ENCODE assay signal across 18 cellular contexts in the genomic region with DNA sequence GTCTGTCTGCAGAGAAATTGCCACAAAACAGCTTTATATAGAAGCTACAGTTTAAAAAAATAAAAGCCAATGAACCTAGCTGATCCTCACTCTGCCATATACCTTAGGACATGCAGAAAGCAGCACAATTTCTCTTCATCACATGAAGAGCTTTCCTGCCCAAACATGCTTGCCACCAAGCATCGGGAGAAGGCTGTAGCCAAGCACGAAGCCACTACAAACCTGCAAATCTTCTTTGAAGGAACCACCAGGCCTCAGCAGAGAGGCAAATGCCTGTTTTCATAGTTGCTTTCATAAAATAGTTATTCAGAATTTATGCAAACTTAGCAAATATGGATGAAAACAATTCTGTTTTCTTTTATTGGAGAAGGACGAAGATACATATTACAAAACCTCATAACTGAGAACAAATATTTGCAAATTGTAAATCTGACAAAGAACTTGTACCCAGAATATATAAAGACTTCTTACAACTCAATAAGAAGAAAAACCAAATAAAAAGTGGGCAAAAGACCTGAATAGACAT.
A peak's percentile ranks its signal among the peaks of the same experiment; 100 is the strongest.
DNase-seq lines count a peak whose midpoint lies in the region; ATAC-seq, FAIRE-seq and TF ChIP-seq lines count a peak whose summit lies in the region.
"Had no signal": no experiment of that assay in that cellular context is flagged by ENCODE, and none has a peak within 500 bp of the region (broad histone marks: within the 10 kb centered on the region; RNA-seq: fewer than 3 reads in every experiment).

No MANE protein-coding gene starts in this region.

- H3K9me3 ChIP-seq in A549 (no peaks in the 10 kb centered on the region), SK-N-MC (ENCODE audit: low read depth, low read length) (no peaks in the 10 kb centered on the region), body of pancreas (no peaks in the 10 kb centered on the region)

- TF ChIP-seq POLR2A in A549 (IDR thresholded peaks at IDR 0.05; ENCODE audit: low read length) = no peak
- TF ChIP-seq POLR2A in body of pancreas (IDR thresholded peaks at IDR 0.05) = no peak

- no peaks in the 10 kb centered on the region for H3K4me1 ChIP-seq in A549
- H3K4me1 ChIP-seq in body of pancreas = no peaks in the 10 kb centered on the region

- H3K36me3 Mint-ChIP-seq in nephron progenitor cell (ENCODE audit: low read depth) = peaks cover 9% of the 10 kb centered on the region

- no peak for TF ChIP-seq EP300 in A549 (IDR thresholded peaks at IDR 0.05)

- H3K4me2 ChIP-seq in A549 = no peak overlapping the region

- H3K4me1 Mint-ChIP-seq in nephron progenitor cell = peaks cover 17% of the 10 kb centered on the region

- H3K27me3 Mint-ChIP-seq in nephron progenitor cell (ENCODE audit: low read depth, poor library complexity) = no peaks in the 10 kb centered on the region

- H3K4me3 Mint-ChIP-seq in nephron progenitor cell = no peak overlapping the region

- H3K9ac ChIP-seq in SK-N-MC (ENCODE audit: insufficient read length) = no peak overlapping the region

- no peak overlapping the region for H3K4me3 ChIP-seq in A549
- no peak overlapping the region for H3K4me3 ChIP-seq in SK-N-MC
- no peak overlapping the region for H3K4me3 ChIP-seq in body of pancreas

- 78% methylated on average over 3 of the region's 3 CpGs for WGBS in A549 (ENCODE audit: missing lambda C conversion rate)
- WGBS in body of pancreas, 2 donors = 72 to 83% methylated on average over 3 of the region's 3 CpGs

- POLR2A ChIA-PET in A549 (lab: Yijun Ruan, JAX) = no interaction called here

- intact Hi-C loops in body of pancreas (cut with DNase I) = loop anchor here (10.0 kb wide), 1 partner anchor 294 kb away; no protein-coding TSS in a partner anchor

- H3K36me3 ChIP-seq in SK-N-MC (ENCODE audit: insufficient read depth, low read length) (0 out of 2 replicates have a peak, but pooled peaks cover 3% of the 10 kb centered on the region), body of pancreas (replicated peaks in 1 of 2; ENCODE audit: insufficient read depth in 1 of 2, low read depth in 2 of 2) (no peaks in the 10 kb centered on the region)

- no peaks in the 10 kb centered on the region for H3K9me3 Mint-ChIP-seq in nephron progenitor cell

- H3K27ac Mint-ChIP-seq in nephron progenitor cell = peak overlapping the region; percentile 88

- no peak for FAIRE-seq in A549 (lab: Jason Lieb, UNC)

- TF ChIP-seq CTCF in A549 (IDR thresholded peaks at IDR 0.05) (no peak), nephron progenitor cell (IDR thresholded peaks at IDR 0.05) (no peak), body of pancreas (IDR thresholded peaks at IDR 0.05) (no peak)

- CTCF ChIA-PET in A549 (lab: Yijun Ruan, JAX) = interaction anchor here (1.0 to 7.8 kb wide), 3 partner anchors 138 to 543 kb away, joined by 3 to 46 read pairs (median 5); no protein-coding TSS in a partner anchor

- no peak for ATAC-seq in A549
- ATAC-seq in HG03175 (IDR thresholded peaks at IDR 0.05; ENCODE audit: unreplicated experiment) = no peak
- ATAC-seq in body of pancreas = no peak
- ATAC-seq in GM21737 (IDR thresholded peaks at IDR 0.05; ENCODE audit: unreplicated experiment) = no peak
- ATAC-seq: HCT116 had no signal

- DNase-seq in A549 (ENCODE audit: low read depth in 1 of 2, low spot score in 1 of 2) = no peak
- DNase-seq in DMS79 (lab: John Stamatoyannopoulos, UW) = peak; percentile 39
- no peak for DNase-seq in SK-N-MC (ENCODE audit: low read depth, low spot score)
- DNase-seq in nephron progenitor cell = no peak
- no peak for DNase-seq in body of pancreas
- DNase-seq: ACHN, C1 segment of cervical spinal cord, DND-41, KBM-7, MV-4-11, NCI-H1417 treated with DMSO at 0.1 percent for 48 hours, NCI-H187 treated with DMSO at 0.1 percent for 48 hours, NCI-H446, OCI-M1, Right ventricle myocardium superior had no signal

- no peak for TF ChIP-seq RAD21 in A549 (conservative IDR thresholded peaks at IDR 0.05 in 1 of 2, IDR thresholded peaks at IDR 0.05 in 1 of 2)

- no peaks in the 10 kb centered on the region for H3K27me3 ChIP-seq in body of pancreas

- H3K27ac ChIP-seq in A549 = no peak overlapping the region
- H3K27ac ChIP-seq in SK-N-MC = peak overlapping the region; percentile 76
- no peak overlapping the region for H3K27ac ChIP-seq in body of pancreas

TF ChIP-seq in A549, 52 proteins besides CTCF, POLR2A, EP300 and RAD21:
- TF ChIP-seq SREBF2 (IDR thresholded peaks at IDR 0.05) = no peak
- peak; percentile 76 for TF ChIP-seq MAFK (IDR thresholded peaks at IDR 0.05; ENCODE audit: partially characterized antibody)
- TF ChIP-seq, protein P1, sequence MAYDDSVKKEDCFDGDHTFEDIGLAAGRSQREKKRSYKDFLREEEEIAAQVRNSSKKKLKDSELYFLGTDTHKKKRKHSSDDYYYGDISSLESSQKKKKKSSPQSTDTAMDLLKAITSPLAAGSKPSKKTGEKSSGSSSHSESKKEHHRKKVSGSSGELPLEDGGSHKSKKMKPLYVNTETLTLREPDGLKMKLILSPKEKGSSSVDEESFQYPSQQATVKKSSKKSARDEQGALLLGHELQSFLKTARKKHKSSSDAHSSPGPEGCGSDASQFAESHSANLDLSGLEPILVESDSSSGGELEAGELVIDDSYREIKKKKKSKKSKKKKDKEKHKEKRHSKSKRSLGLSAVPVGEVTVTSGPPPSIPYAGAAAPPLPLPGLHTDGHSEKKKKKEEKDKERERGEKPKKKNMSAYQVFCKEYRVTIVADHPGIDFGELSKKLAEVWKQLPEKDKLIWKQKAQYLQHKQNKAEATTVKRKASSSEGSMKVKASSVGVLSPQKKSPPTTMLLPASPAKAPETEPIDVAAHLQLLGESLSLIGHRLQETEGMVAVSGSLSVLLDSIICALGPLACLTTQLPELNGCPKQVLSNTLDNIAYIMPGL (CRISPR knock-in tag; IDR thresholded peaks at IDR 0.05; ENCODE audit: borderline replicate concordance) = no peak
- TF ChIP-seq, protein P2, sequence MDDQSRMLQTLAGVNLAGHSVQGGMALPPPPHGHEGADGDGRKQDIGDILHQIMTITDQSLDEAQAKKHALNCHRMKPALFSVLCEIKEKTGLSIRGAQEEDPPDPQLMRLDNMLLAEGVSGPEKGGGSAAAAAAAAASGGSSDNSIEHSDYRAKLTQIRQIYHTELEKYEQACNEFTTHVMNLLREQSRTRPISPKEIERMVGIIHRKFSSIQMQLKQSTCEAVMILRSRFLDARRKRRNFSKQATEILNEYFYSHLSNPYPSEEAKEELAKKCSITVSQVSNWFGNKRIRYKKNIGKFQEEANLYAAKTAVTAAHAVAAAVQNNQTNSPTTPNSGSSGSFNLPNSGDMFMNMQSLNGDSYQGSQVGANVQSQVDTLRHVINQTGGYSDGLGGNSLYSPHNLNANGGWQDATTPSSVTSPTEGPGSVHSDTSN (IDR thresholded peaks at IDR 0.05) = no peak
- no peak for TF ChIP-seq BHLHE40 (IDR thresholded peaks at IDR 0.05; ENCODE audit: low read depth, low read length)
- TF ChIP-seq HDAC2 (IDR thresholded peaks at IDR 0.05) = no peak
